Comparison of ENCODE assay signal across 19 cellular contexts in the genomic region with DNA sequence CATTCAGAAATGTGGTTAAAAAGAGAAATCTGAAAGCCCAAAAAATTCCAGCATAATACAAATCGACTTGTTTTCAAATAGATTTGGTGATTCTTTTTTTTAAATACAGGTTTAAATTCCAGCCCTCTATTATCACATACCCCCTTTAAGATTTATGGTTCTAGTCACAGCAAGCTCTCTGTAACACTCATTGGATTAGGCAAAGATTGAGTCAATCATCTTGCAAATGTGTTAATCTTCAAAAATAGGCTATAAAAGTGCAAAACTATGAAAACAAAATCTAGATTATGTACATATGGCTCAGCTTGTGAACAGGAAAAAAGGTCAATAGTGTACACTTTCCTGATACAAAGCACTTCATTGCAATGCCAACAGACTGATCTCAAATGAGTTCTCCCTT. TPM values are rescaled to one million over a fixed set of nuclear protein-coding genes. Genes with fewer than 3 reads are reported as not detected.
DNase-seq lines count a peak whose midpoint lies in the region; ATAC-seq, FAIRE-seq and TF ChIP-seq lines count a peak whose summit lies in the region.
"Had no signal": no experiment of that assay in that cellular context is flagged by ENCODE, and none has a peak within 500 bp of the region (broad histone marks: within the 10 kb centered on the region; RNA-seq: fewer than 3 reads in every experiment).

No MANE protein-coding gene starts in this region.

- H3K9me3 ChIP-seq in K562 (replicated peaks; ENCODE audit: control insufficient read depth, insufficient read depth, low read depth, low read length): no peaks in the 10 kb centered on the region
- H3K9me3 ChIP-seq: A549, BLaER1 had no signal

- no peak overlapping the region for H3K4me2 ChIP-seq in KMS-11
- H3K4me2 ChIP-seq in K562 (ENCODE audit: insufficient read depth, low read length): no peak overlapping the region
- H3K4me2 ChIP-seq: A549, BLaER1 had no signal

- H3K36me3 ChIP-seq in KMS-11 (ENCODE audit: insufficient read depth): peaks cover 56% of the 10 kb centered on the region
- H3K36me3 ChIP-seq in K562 (ENCODE audit: control insufficient read depth, insufficient read depth, low read length): peaks cover 72% of the 10 kb centered on the region

- in situ Hi-C loops in K562 (cut with MboI): loop anchor here (25.0 kb wide), 1 partner anchor 645 kb away; the partner anchor contains the start of gene PFDN4

- peaks cover 17% of the 10 kb centered on the region for H3K36me3 Mint-ChIP-seq in activated naive CD4-positive, alpha-beta T cell treated with anti-CD3 and anti-CD28 coated beads, Interleukin-2, amount 50 U/mL, for 24 hours
- H3K36me3 Mint-ChIP-seq in progenitor cell of endocrine pancreas (ENCODE audit: insufficient read depth) (peaks cover 35% of the 10 kb centered on the region), natural killer cell (peaks cover 9% of the 10 kb centered on the region)

- H3K4me3 ChIP-seq in KMS-11 (IDR thresholded peaks at IDR 0.05; ENCODE audit: insufficient read depth, low read depth, low read length) (no peak overlapping the region), K562 (no peak overlapping the region)
- H3K4me3 ChIP-seq: A549, BLaER1 had no signal

- BruUV-seq in K562 (replicated peaks; lab: Mats Ljungman, UMichigan): no TSS peak

- H3K4me1 Mint-ChIP-seq in activated naive CD4-positive, alpha-beta T cell treated with anti-CD3 and anti-CD28 coated beads, Interleukin-2, amount 50 U/mL, for 24 hours: peaks cover 39% of the 10 kb centered on the region
- H3K4me1 Mint-ChIP-seq in progenitor cell of endocrine pancreas (ENCODE audit: low read depth) (no peaks in the 10 kb centered on the region), natural killer cell (peaks cover 25 to 27% of the 10 kb centered on the region in 2 donors)

- H3K4me1 ChIP-seq in KMS-11 (ENCODE audit: low read depth, poor library complexity, severe bottlenecking) (peaks cover 8% of the 10 kb centered on the region), K562 (replicated peaks in 1 of 2; ENCODE audit: control insufficient read depth in 2 of 2, insufficient read depth in 2 of 2, low read length in 2 of 2) (peaks cover 0 to 4% of the 10 kb centered on the region in 2 experiments; a peak in 1 of 5 replicates)
- H3K4me1 ChIP-seq: A549 had no signal

- no peak overlapping the region for H3K4me3 Mint-ChIP-seq in activated naive CD4-positive, alpha-beta T cell treated with anti-CD3 and anti-CD28 coated beads, Interleukin-2, amount 50 U/mL, for 24 hours
- no peak overlapping the region for H3K4me3 Mint-ChIP-seq in progenitor cell of endocrine pancreas (ENCODE audit: low read depth)
- no peak overlapping the region for H3K4me3 Mint-ChIP-seq in natural killer cell
- H3K4me3 Mint-ChIP-seq: CD8-positive, alpha-beta memory T cell had no signal

- ATAC-seq in K562: no peak
- no peak for ATAC-seq in natural killer cell
- ATAC-seq: A549 had no signal

- H3K9me1 ChIP-seq in K562 (ENCODE audit: control insufficient read depth, insufficient read depth, low read length): no peaks in the 10 kb centered on the region

- TF ChIP-seq EP300 in K562 (IDR thresholded peaks at IDR 0.05; ENCODE audit: low read length): no peak

- DNase-seq in activated naive CD4-positive, alpha-beta T cell (lab: John Stamatoyannopoulos, UW): no peak
- DNase-seq in K562 (ENCODE audit: extremely low read depth in 1 of 4, low spot score in 3 of 4) (no peak), progenitor cell of endocrine pancreas (ENCODE audit: low spot score, unreplicated experiment) (no peak), natural killer cell (no peak), NAMALWA (ENCODE audit: low spot score) (no peak)
- DNase-seq: CD8-positive, alpha-beta memory T cell; DMS79; NCI-H1436; NCI-H1930; NCI-H345; NCI-H524 treated with DMSO at 0.1 percent for 48 hours; SIG-M5 had no signal

- no peaks in the 10 kb centered on the region for H3K27me3 Mint-ChIP-seq in activated naive CD4-positive, alpha-beta T cell treated with anti-CD3 and anti-CD28 coated beads, Interleukin-2, amount 50 U/mL, for 24 hours
- no peaks in the 10 kb centered on the region for H3K27me3 Mint-ChIP-seq in progenitor cell of endocrine pancreas
- no peaks in the 10 kb centered on the region for H3K27me3 Mint-ChIP-seq in natural killer cell (ENCODE audit: low read depth in 2 of 2)
- H3K27me3 Mint-ChIP-seq: CD8-positive, alpha-beta memory T cell had no signal

- H4K20me1 ChIP-seq in KMS-11 (ENCODE audit: insufficient read depth): peaks cover 42% of the 10 kb centered on the region
- H4K20me1 ChIP-seq in K562 (replicated peaks; ENCODE audit: control insufficient read depth, insufficient read depth, low read length): no peaks in the 10 kb centered on the region

- peak overlapping the region; percentile 53 for H3K27ac Mint-ChIP-seq in activated naive CD4-positive, alpha-beta T cell treated with anti-CD3 and anti-CD28 coated beads, Interleukin-2, amount 50 U/mL, for 24 hours
- H3K27ac Mint-ChIP-seq in progenitor cell of endocrine pancreas: peak overlapping the region; percentile 64
- peak overlapping the region in 1 of 2 donors; percentile 71 for H3K27ac Mint-ChIP-seq in natural killer cell

- TF ChIP-seq CTCF in KMS-11 (conservative IDR thresholded peaks at IDR 0.05; ENCODE audit: low read depth, low read length) (no peak), K562 (IDR thresholded peaks at IDR 0.05 in 2 of 3, conservative IDR thresholded peaks at IDR 0.05 in 1 of 3; ENCODE audit: insufficient read depth in 2 of 3, low read depth in 1 of 3, low read length in 3 of 3) (no peak), progenitor cell of endocrine pancreas (IDR thresholded peaks at IDR 0.05; ENCODE audit: unreplicated experiment) (no peak), natural killer cell (IDR thresholded peaks at IDR 0.05) (no peak)

- H3K27me3 ChIP-seq in KMS-11 (ENCODE audit: insufficient read depth, low read depth) (no peaks in the 10 kb centered on the region), K562 (ENCODE audit: control insufficient read depth in 2 of 2, insufficient read depth in 2 of 2, low read length in 2 of 2) (no peaks in the 10 kb centered on the region)
- H3K27me3 ChIP-seq: BLaER1 had no signal

- H3K9me3 Mint-ChIP-seq in activated naive CD4-positive, alpha-beta T cell treated with anti-CD3 and anti-CD28 coated beads, Interleukin-2, amount 50 U/mL, for 24 hours: no peaks in the 10 kb centered on the region
- H3K9me3 Mint-ChIP-seq in progenitor cell of endocrine pancreas (ENCODE audit: low read depth) (no peaks in the 10 kb centered on the region), natural killer cell (no peaks in the 10 kb centered on the region)
- H3K9me3 Mint-ChIP-seq: CD8-positive, alpha-beta memory T cell had no signal

- no peak for TF ChIP-seq RAD21 in K562 (CRISPR knock-in tag; conservative IDR thresholded peaks at IDR 0.05 in 1 of 2, IDR thresholded peaks at IDR 0.05 in 1 of 2)

- peaks cover 57% of the 10 kb centered on the region for H3K79me2 ChIP-seq in KMS-11 (ENCODE audit: insufficient read depth, low read depth)
- H3K79me2 ChIP-seq in K562 (ENCODE audit: control insufficient read depth, insufficient read depth, low read length): peaks cover 30% of the 10 kb centered on the region

- no peak overlapping the region for H3K9ac ChIP-seq in KMS-11
- H3K9ac ChIP-seq in K562 (ENCODE audit: insufficient read depth in 1 of 2, low read depth in 2 of 2, low read length in 2 of 2): no peak overlapping the region
- H3K9ac ChIP-seq: BLaER1 had no signal

- WGBS in K562 (ENCODE audit: insufficient coverage, low coverage, missing lambda C conversion rate): 100% methylated on average over 1 of the region's 1 CpG

- H3K27ac ChIP-seq in KMS-11 (peak overlapping the region; percentile 1; the same call in 1 of the 2 replicates), K562 (ENCODE audit: extremely low read depth, low read depth, low read length) (no peak overlapping the region)
- H3K27ac ChIP-seq: A549, BLaER1, RWPE1 had no signal

- intact Hi-C loops in K562 (cut with micrococcal nuclease) (no loop called here), natural killer cell (cut with micrococcal nuclease) (no loop called here)

- TF ChIP-seq POLR2A in K562 (conservative IDR thresholded peaks at IDR 0.05): no peak

- no peak for FAIRE-seq in K562 (lab: Jason Lieb, UNC)
- FAIRE-seq: A549, D721Med, H1 had no signal

- POLR2A ChIA-PET in K562 (lab: Yijun Ruan, JAX): interaction anchor here (0.9 to 1.2 kb wide), 2 partner anchors 10 to 299 kb away, joined by 3 to 4 read pairs; no protein-coding TSS in a partner anchor

- CTCF ChIA-PET in K562 (lab: Yijun Ruan, JAX; ENCODE audit: low intra/inter-chr PET ratio): no interaction called here

- H2AFZ ChIP-seq in KMS-11 (ENCODE audit: low read depth): no peak overlapping the region
- H2AFZ ChIP-seq in K562 (ENCODE audit: low read depth, low read length): no peak overlapping the region

TF ChIP-seq in K562, 482 proteins besides CTCF, POLR2A, EP300 and RAD21 (continues in another document):
- TF ChIP-seq RBM22 (IDR thresholded peaks at IDR 0.05; ENCODE audit: low read depth, low read length, poor library complexity, severe bottlenecking): peak; percentile 2

RNA-seq across cellular contexts. Expression of gene ZNF217, which starts 26.3 kb away (rescaled TPM):
- 27.8 and 53.4 TPM in 2 replicates for total RNA-seq in K562 (2011; cell fraction: chromatin; rRNA removed; ENCODE audit: low replicate concordance)
- total RNA-seq in K562 (2011; cell fraction: nucleolus; rRNA removed): 21.3 and 24.7 TPM in 2 replicates
- total RNA-seq in K562 (2011; cell fraction: nucleoplasm; rRNA removed): 26.2 and 28.5 TPM in 2 replicates
- 16.8 and 17.7 TPM in 2 replicates for total RNA-seq in K562 (2014; rRNA removed)
- 23.4 and 25.0 TPM in 2 replicates for total RNA-seq in K562 (2014; rRNA removed; fragmentation: Illumina TruSeq; extraction: Trizol)
- 18.7 and 21.8 TPM in 2 replicates for total RNA-seq in K562 (2015; rRNA removed; fragmentation: Illumina TruSeq; extraction: Trizol)
- 39.7 and 41.8 TPM in 2 replicates for total RNA-seq in K562 (2021)
- polyA plus RNA-seq in K562 (2011; rRNA removed): 11.4 and 12.9 TPM in 2 replicates
- polyA plus RNA-seq in K562 (2011; cell fraction: cytosol; rRNA removed): 6.8 and 8.6 TPM in 2 replicates
- polyA plus RNA-seq in K562 (2011; cell fraction: nucleus; rRNA removed): 19.8 and 24.3 TPM in 2 replicates
- polyA plus RNA-seq in K562 (2012): 17.7 and 21.1 TPM in 2 replicates
- polyA plus RNA-seq in K562 (2014; fragmentation: Illumina TruSeq; extraction: Trizol): 19.3 and 26.7 TPM in 2 replicates
- 1 to 10 TPM; 3.0 to 7.1 TPM for polyA plus RNA-seq in K562 (2014; fragmentation: Nextera tagmentation; extraction: Ambion mirVana)
- 16.0 and 23.5 TPM in 2 replicates for polyA plus RNA-seq in K562 (2014; rRNA removed)
- 36.2 and 44.6 TPM in 2 replicates for polyA minus RNA-seq in K562 (2011; rRNA and poly(A)+ RNA removed)
- polyA minus RNA-seq in K562 (2011; cell fraction: cytosol; rRNA and poly(A)+ RNA removed): 21.7 and 25.7 TPM in 2 replicates
- 19.7 and 29.4 TPM in 2 replicates for polyA minus RNA-seq in K562 (2011; cell fraction: nucleus; rRNA and poly(A)+ RNA removed)
- 68.4 and 76.3 TPM in 2 replicates for total RNA-seq in progenitor cell of endocrine pancreas
- 10 to 100 TPM; 56.1 to 69.1 (median 59.0) TPM for total RNA-seq in natural killer cell
